Comparison of ENCODE assay signal across 33 cellular contexts in the genomic region with DNA sequence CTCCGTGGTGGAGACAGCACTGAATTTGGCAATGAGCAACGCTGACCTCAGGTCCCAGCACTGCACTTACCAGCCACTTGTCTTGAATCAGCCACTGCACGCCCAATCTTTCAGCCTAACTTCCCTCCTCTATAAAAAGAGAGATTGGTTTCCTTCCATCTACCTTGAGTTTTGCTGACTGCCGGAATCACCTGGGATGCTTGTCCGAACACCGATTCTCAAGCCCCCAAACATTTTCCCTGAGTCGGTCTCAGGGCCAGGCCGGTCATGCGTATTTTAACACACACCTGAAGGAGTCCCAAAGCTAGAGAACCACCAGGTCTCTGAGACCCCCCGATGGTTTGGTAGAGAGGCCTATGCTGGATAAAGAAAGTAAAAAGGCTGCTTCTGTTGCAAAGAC.
"Had no signal": no experiment of that assay in that cellular context is flagged by ENCODE, and none has a peak within 500 bp of the region (broad histone marks: within the 10 kb centered on the region; RNA-seq: fewer than 3 reads in every experiment).

No MANE protein-coding gene starts in this region.

- H3K4me1 Mint-ChIP-seq: activated CD4-positive, alpha-beta T cell treated with anti-CD3 and anti-CD28 coated beads for 36 hours; activated CD4-positive, alpha-beta T cell treated with anti-CD3 and anti-CD28 coated beads, Interleukin-2, amount 10 ng/mL, durations not matched to agents 24 days and 14 days; activated CD8-positive, alpha-beta memory T cell treated with anti-CD3 and anti-CD28 coated beads, Interleukin-2, amount 10 ng/mL, durations not matched to agents 7 days and 5 days; central memory CD8-positive, alpha-beta T cell; T-helper 17 cell had no signal

- ATAC-seq: activated CD4-positive, alpha-beta T cell treated with anti-CD3 and anti-CD28 coated beads for 36 hours; activated CD8-positive, alpha-beta memory T cell treated with anti-CD3 and anti-CD28 coated beads, Interleukin-2, amount 10 ng/mL, durations not matched to agents 7 days and 5 days; activated CD8-positive, alpha-beta T cell treated with anti-CD3 and anti-CD28 coated beads, Interleukin-2, amount 10 ng/mL, durations not matched to agents 7 days and 5 days; effector memory CD8-positive, alpha-beta T cell; foreskin keratinocyte; gastrocnemius medialis; T-helper 17 cell had no signal

- H3K4me1 ChIP-seq: foreskin keratinocyte, gastrocnemius medialis had no signal

- H3K36me3 Mint-ChIP-seq: activated CD4-positive, alpha-beta memory T cell treated with anti-CD3 and anti-CD28 coated beads for 36 hours; activated CD8-positive, alpha-beta memory T cell treated with anti-CD3 and anti-CD28 coated beads, Interleukin-2, amount 10 ng/mL, durations not matched to agents 7 days and 5 days; activated naive CD8-positive, alpha-beta T cell had no signal

- H3K9me3 Mint-ChIP-seq: activated CD4-positive, alpha-beta memory T cell treated with anti-CD3 and anti-CD28 coated beads for 36 hours; activated CD4-positive, alpha-beta T cell treated with anti-CD3 and anti-CD28 coated beads, Interleukin-2, amount 10 ng/mL, durations not matched to agents 24 days and 14 days; activated T-helper 1 cell treated with anti-CD3 and anti-CD28 coated beads, Interleukin-12 subunit alpha, Interleukin-12 subunit beta, Interleukin-2, Interleukin-4 antibody, amounts not matched to agents 30 ng/mL and 10 ng/mL and 1 ng/mL, durations not matched to agents 14 hours and 24 hours and 36 hours; activated T-helper 2 cell treated with anti-CD3 and anti-CD28 coated beads, Interferon-gamma antibody, Interleukin-2, Interleukin-4, amounts not matched to agents 10 μg/mL and 5 μg/mL and 100 μg/mL, durations not matched to agents 14 hours and 24 hours and 36 hours; central memory CD8-positive, alpha-beta T cell; T-helper 2 cell treated with Interferon-gamma antibody and Interleukin-4, amounts not matched to agents 5 μg/mL and 100 μg/mL, for 36 hours had no signal

- H3K36me3 ChIP-seq: brain microvascular endothelial cell, esophagus muscularis mucosa, gastrocnemius medialis had no signal

- DNase-seq: activated CD4-positive, alpha-beta memory T cell treated with anti-CD3 and anti-CD28 coated beads for 36 hours; activated CD4-positive, alpha-beta T cell treated with anti-CD3 and anti-CD28 coated beads for 36 hours; activated CD4-positive, alpha-beta T cell treated with anti-CD3 and anti-CD28 coated beads, Interleukin-2, amount 10 ng/mL, durations not matched to agents 24 days and 14 days; activated CD4-positive, CD25-positive, alpha-beta regulatory T cell; activated CD4-positive, CD25-positive, alpha-beta regulatory T cell treated with anti-CD3 and anti-CD28 coated beads, Interleukin-2, amount 50 U/mL, for 72 hours; activated CD8-positive, alpha-beta memory T cell treated with anti-CD3 and anti-CD28 coated beads, Interleukin-2, amount 50 U/mL, for 4 hours; activated CD8-positive, alpha-beta T cell treated with anti-CD3 and anti-CD28 coated beads, Interleukin-2, amount 10 ng/mL, durations not matched to agents 7 days and 5 days; activated gamma-delta T cell treated with Interleukin-2 at 50 U/mL for 16 hours; activated naive CD4-positive, alpha-beta T cell treated with anti-CD3 and anti-CD28 coated beads, Interleukin-2, amount 50 U/mL, for 16 hours; activated naive CD4-positive, alpha-beta T cell treated with Interleukin-2 at 50 U/mL for 16 hours; activated T-cell treated with anti-CD3 and anti-CD28 coated beads, Interleukin-2, amount 50 U/mL, for 1 hour; activated T-cell treated with anti-CD3 and anti-CD28 coated beads, Interleukin-2, amount 50 U/mL, for 48 hours; amniotic stem cell; anterior cingulate cortex; brain microvascular endothelial cell; cortex of kidney; dermis blood vessel endothelial cell; effector CD4-positive, alpha-beta T cell; effector memory CD8-positive, alpha-beta T cell; erythroblast; foreskin keratinocyte; gastrocnemius medialis; glutamatergic neuron; T-helper 1 cell; T-helper 17 cell; T1000 had no signal

- H3K9me3 ChIP-seq: esophagus muscularis mucosa, gastrocnemius medialis had no signal

- H3K4me3 Mint-ChIP-seq: activated CD4-positive, alpha-beta memory T cell treated with anti-CD3 and anti-CD28 coated beads for 36 hours; activated CD4-positive, alpha-beta T cell treated with anti-CD3 and anti-CD28 coated beads for 36 hours; activated CD4-positive, alpha-beta T cell treated with anti-CD3 and anti-CD28 coated beads, Interleukin-2, amount 10 ng/mL, durations not matched to agents 24 days and 14 days; activated CD8-positive, alpha-beta memory T cell treated with anti-CD3 and anti-CD28 coated beads, Interleukin-2, amount 10 ng/mL, durations not matched to agents 7 days and 5 days; activated CD8-positive, alpha-beta T cell treated with anti-CD3 and anti-CD28 coated beads, Interleukin-2, amount 10 ng/mL, durations not matched to agents 7 days and 5 days; activated naive CD8-positive, alpha-beta T cell; activated T-helper 1 cell treated with anti-CD3 and anti-CD28 coated beads, Interleukin-12 subunit alpha, Interleukin-12 subunit beta, Interleukin-2, Interleukin-4 antibody, amounts not matched to agents 30 ng/mL and 10 ng/mL and 1 ng/mL, durations not matched to agents 14 hours and 24 hours and 36 hours; central memory CD8-positive, alpha-beta T cell; effector memory CD8-positive, alpha-beta T cell; T-helper 17 cell; T-helper 2 cell treated with Interferon-gamma antibody and Interleukin-4, amounts not matched to agents 5 μg/mL and 100 μg/mL, for 36 hours had no signal

- H3K4me3 ChIP-seq: esophagus muscularis mucosa, gastrocnemius medialis had no signal

- H3K27me3 ChIP-seq: brain microvascular endothelial cell, foreskin keratinocyte, gastrocnemius medialis had no signal

- H3K27ac ChIP-seq: brain microvascular endothelial cell, esophagus muscularis mucosa, foreskin keratinocyte, gastrocnemius medialis had no signal

- H3K27ac Mint-ChIP-seq: activated CD4-positive, alpha-beta memory T cell treated with anti-CD3 and anti-CD28 coated beads for 36 hours; activated CD4-positive, alpha-beta T cell treated with anti-CD3 and anti-CD28 coated beads for 36 hours; activated CD4-positive, alpha-beta T cell treated with anti-CD3 and anti-CD28 coated beads, Interleukin-2, amount 10 ng/mL, durations not matched to agents 24 days and 14 days; activated CD8-positive, alpha-beta memory T cell treated with anti-CD3 and anti-CD28 coated beads, Interleukin-2, amount 10 ng/mL, durations not matched to agents 7 days and 5 days; activated CD8-positive, alpha-beta T cell treated with anti-CD3 and anti-CD28 coated beads, Interleukin-2, amount 10 ng/mL, durations not matched to agents 7 days and 5 days; activated naive CD8-positive, alpha-beta T cell; activated T-helper 1 cell treated with anti-CD3 and anti-CD28 coated beads, Interleukin-12 subunit alpha, Interleukin-12 subunit beta, Interleukin-2, Interleukin-4 antibody, amounts not matched to agents 30 ng/mL and 10 ng/mL and 1 ng/mL, durations not matched to agents 14 hours and 24 hours and 36 hours; activated T-helper 2 cell treated with anti-CD3 and anti-CD28 coated beads, Interferon-gamma antibody, Interleukin-2, Interleukin-4, amounts not matched to agents 10 μg/mL and 5 μg/mL and 100 μg/mL, durations not matched to agents 14 hours and 24 hours and 36 hours; effector memory CD8-positive, alpha-beta T cell; T-helper 17 cell; T-helper 2 cell treated with Interferon-gamma antibody and Interleukin-4, amounts not matched to agents 5 μg/mL and 100 μg/mL, for 36 hours had no signal

- H3K27me3 Mint-ChIP-seq: central memory CD8-positive, alpha-beta T cell had no signal
